ENCODE assay signal across 7 cellular contexts in genomic region chr4:69013933-69014332, GRCh38.
DNase-seq lines count a peak whose midpoint lies in the region; ATAC-seq, FAIRE-seq and TF ChIP-seq lines count a peak whose summit lies in the region.
"Not testable (repeated sequence)": the region's sequence is repeated elsewhere in the genome, so short reads cannot be mapped to it uniquely, and the experiment has no call there.

No MANE protein-coding gene starts in this region.

- not testable (repeated sequence) for H3K36me3 ChIP-seq in HepG2 (replicated peaks in 1 of 2; ENCODE audit: control insufficient read depth in 1 of 2, insufficient read depth in 2 of 2, low read length in 2 of 2); pancreas; small intestine (ENCODE audit: control insufficient read depth in 2 of 2, insufficient read depth in 2 of 2, low read length in 2 of 2)
- H3K36me3 ChIP-seq in liver (ENCODE audit: control insufficient read depth in 4 of 4, insufficient read depth in 3 of 4, low read depth in 1 of 4, low read length in 3 of 4): peaks cover 0 to 12% (median 2%) of the 10 kb centered on the region in 4 donors

- CTCF ChIA-PET in HepG2 (lab: Yijun Ruan, JAX; ENCODE audit: low intra/inter-chr PET ratio, low total read pairs): not testable (repeated sequence)

- not testable (repeated sequence) for TF ChIP-seq CTCF in HepG2 (CRISPR knock-in tag; IDR thresholded peaks at IDR 0.05); liver (IDR thresholded peaks at IDR 0.05; ENCODE audit: low read depth, low read length, missing input control); pancreas (IDR thresholded peaks at IDR 0.05)

- peak; percentile 13 for FAIRE-seq in G401.6 (lab: Jason Lieb, UNC)
- peak; percentile 26 for FAIRE-seq in endometrium (lab: Jason Lieb, UNC)
- peak; percentile 48 for FAIRE-seq in frontal cortex (lab: Jason Lieb, UNC)
- not testable (repeated sequence) for FAIRE-seq in HepG2 (lab: Jason Lieb, UNC)
- peak; percentile 81 for FAIRE-seq in pancreas (lab: Jason Lieb, UNC)
- FAIRE-seq in small intestine (lab: Jason Lieb, UNC): peak; percentile 62

- peaks cover 24% of the 10 kb centered on the region; the same call in 1 of the 2 replicates for H3K4me1 ChIP-seq in HepG2 (ENCODE audit: insufficient read depth, low read length)
- not testable (repeated sequence) for H3K4me1 ChIP-seq in liver (ENCODE audit: control insufficient read depth in 4 of 4, insufficient read depth in 4 of 4, low read length in 3 of 4); pancreas; small intestine (ENCODE audit: control insufficient read depth in 2 of 2, insufficient read depth in 1 of 2, low read depth in 1 of 2, low read length in 1 of 2)

- H2AFZ ChIP-seq in HepG2 (ENCODE audit: low read length): not testable (repeated sequence)

- H3K27ac ChIP-seq in HepG2 (ENCODE audit: extremely low read length, insufficient read depth, low read length); liver (ENCODE audit: low read depth in 1 of 2, low read length in 2 of 2); pancreas; small intestine (ENCODE audit: low read depth in 1 of 2, low read length in 1 of 2): not testable (repeated sequence)

- intact Hi-C loops in HepG2 (cut with micrococcal nuclease; ENCODE audit: unreplicated experiment); pancreas (cut with DNase I): not testable (repeated sequence)

- POLR2A ChIA-PET in HepG2 (lab: Yijun Ruan, JAX): not testable (repeated sequence)

- not testable (repeated sequence) for ATAC-seq in HepG2, pancreas

- not testable (repeated sequence) for H3K9ac ChIP-seq in HepG2 (ENCODE audit: insufficient read depth, low read depth, low read length); liver (ENCODE audit: low read depth in 1 of 2, low read length in 2 of 2)

- H3K79me2 ChIP-seq in HepG2 (ENCODE audit: insufficient read depth, low read length): not testable (repeated sequence)

- TF ChIP-seq RAD21 in HepG2 (CRISPR knock-in tag; IDR thresholded peaks at IDR 0.05): not testable (repeated sequence)
- TF ChIP-seq RAD21 in liver (IDR thresholded peaks at IDR 0.05): peak in 1 of 2 donors; percentile 19

- not testable (repeated sequence) for H3K27me3 ChIP-seq in HepG2 (ENCODE audit: control insufficient read depth in 1 of 2, insufficient read depth in 2 of 2, low read length in 2 of 2); liver (ENCODE audit: control insufficient read depth in 4 of 4, insufficient read depth in 4 of 4, low read length in 3 of 4); pancreas; small intestine (ENCODE audit: control insufficient read depth in 2 of 2, insufficient read depth in 2 of 2, low read length in 2 of 2)

- not testable (repeated sequence) for H3K4me2 ChIP-seq in HepG2 (ENCODE audit: low read depth, low read length)

- not testable (repeated sequence) for H3K4me3 ChIP-seq in HepG2 (replicated peaks in 1 of 3; ENCODE audit: insufficient read depth in 1 of 3, low read depth in 2 of 3, low read length in 3 of 3); liver (ENCODE audit: low read depth in 1 of 3, low read length in 3 of 3); pancreas; small intestine (ENCODE audit: low read depth in 1 of 2, low read length in 2 of 2)

- not testable (repeated sequence) for BruUV-seq in HepG2 (replicated peaks; lab: Mats Ljungman, UMichigan)

- not testable (repeated sequence) for TF ChIP-seq EP300 in HepG2 (IDR thresholded peaks at IDR 0.05; ENCODE audit: low read depth in 2 of 2, low read length in 2 of 2); HepG2 (CRISPR knock-in tag; IDR thresholded peaks at IDR 0.05; ENCODE audit: borderline replicate concordance)

- H3K9me3 ChIP-seq in HepG2 (ENCODE audit: low read length); liver (ENCODE audit: control insufficient read depth in 4 of 4, low read length in 3 of 4); pancreas; small intestine (ENCODE audit: control insufficient read depth, low read depth): not testable (repeated sequence)

- in situ Hi-C loops in HepG2 (cut with HindIII; ENCODE audit: extremely low pct_ligation_motif_present, low pct_unique_long_range_greater_than_20kb): not testable (repeated sequence)

- not testable (repeated sequence) for H4K20me1 ChIP-seq in HepG2 (ENCODE audit: insufficient read depth, low read length)

- DNase-seq in frontal cortex (ENCODE audit: low spot score in 2 of 2); HepG2 (ENCODE audit: low spot score); pancreas; small intestine: not testable (repeated sequence)

- TF ChIP-seq POLR2A in HepG2 (IDR thresholded peaks at IDR 0.05; ENCODE audit: insufficient read depth in 1 of 2, low read depth in 2 of 2, low read length in 2 of 2): not testable (repeated sequence)

TF ChIP-seq in HepG2, 621 proteins besides CTCF, POLR2A, EP300 and RAD21:
- peak; percentile 47; the same call in 1 of the 2 replicates for TF ChIP-seq ZNF644 (CRISPR knock-in tag; IDR thresholded peaks at IDR 0.05; ENCODE audit: low read depth)

TF ChIP-seq in liver, 16 proteins besides CTCF, POLR2A, EP300 and RAD21:
- TF ChIP-seq RXRA (IDR thresholded peaks at IDR 0.05) (peak; percentile 22 to 50), ZBTB33 (IDR thresholded peaks at IDR 0.05) (peak; percentile 52), HNF4A (conservative IDR thresholded peaks at IDR 0.05) (peak; percentile 34 to 44), YY1 (IDR thresholded peaks at IDR 0.05) (peak; percentile 83), SP1 (IDR thresholded peaks at IDR 0.05) (peak; percentile 19)
